11 cellular contexts compared by ENCODE assay signal in the genomic region with DNA sequence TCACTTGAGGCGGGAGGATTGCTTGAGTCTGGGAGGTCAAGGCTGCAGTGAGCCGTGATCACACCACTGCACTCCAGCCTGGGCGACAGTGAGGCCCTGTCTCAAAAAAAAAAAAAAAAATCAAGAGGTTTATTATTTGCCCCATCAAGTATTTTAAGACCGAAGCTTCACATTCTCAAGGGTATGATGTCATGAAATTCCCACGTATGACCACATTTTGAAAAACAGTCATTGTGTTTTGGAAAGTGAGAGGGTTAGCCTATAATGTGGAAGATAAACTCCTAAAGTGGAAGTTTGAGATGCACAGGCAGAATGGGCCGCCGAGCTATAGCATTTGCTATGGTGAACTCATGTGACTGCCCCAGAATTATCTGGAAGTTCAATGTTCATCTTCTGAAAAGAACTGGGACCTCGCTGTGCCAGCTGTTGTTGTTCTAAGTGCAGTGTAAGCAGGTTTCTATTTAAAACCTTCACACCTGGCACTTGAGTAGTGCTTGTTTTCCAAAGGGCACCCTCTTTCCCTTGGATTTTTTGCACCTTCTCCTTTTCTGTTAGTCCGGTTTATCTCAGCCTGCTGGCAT.
DNase-seq lines count a peak whose midpoint lies in the region; ATAC-seq, FAIRE-seq and TF ChIP-seq lines count a peak whose summit lies in the region.
"Had no signal": no experiment of that assay in that cellular context is flagged by ENCODE, and none has a peak within 500 bp of the region (broad histone marks: within the 10 kb centered on the region; RNA-seq: fewer than 3 reads in every experiment).

No MANE protein-coding gene starts in this region.

- H3K4me3 ChIP-seq in kidney (ENCODE audit: low read length in 2 of 2) (no peak overlapping the region), smooth muscle cell (no peak overlapping the region)

- intact Hi-C loops in kidney (cut with DNase I), result no loop called here

- no peak overlapping the region for H3K9ac ChIP-seq in kidney (ENCODE audit: low read length in 2 of 2)
- H3K9ac ChIP-seq in smooth muscle cell (ENCODE audit: low read depth), result no peak overlapping the region

- H3K27me3 ChIP-seq in smooth muscle cell (ENCODE audit: low read depth) (no peaks in the 10 kb centered on the region), foreskin keratinocyte (no peaks in the 10 kb centered on the region)

- WGBS in smooth muscle cell (ENCODE audit: low lambda C conversion rate), result 69% methylated on average over 9 of the region's 9 CpGs

- no peaks in the 10 kb centered on the region for H4K20me1 ChIP-seq in smooth muscle cell (ENCODE audit: low read depth)

- TF ChIP-seq CTCF in kidney (IDR thresholded peaks at IDR 0.05; ENCODE audit: borderline replicate concordance, extremely low read depth, insufficient read depth), result no peak
- no peak for TF ChIP-seq CTCF in smooth muscle cell (IDR thresholded peaks at IDR 0.05; ENCODE audit: borderline replicate concordance, insufficient read depth, poor library complexity, severe bottlenecking)
- TF ChIP-seq CTCF in foreskin keratinocyte (conservative IDR thresholded peaks at IDR 0.05), result no peak

- H3K4me2 ChIP-seq in smooth muscle cell, result peak overlapping the region; percentile 4

- ATAC-seq in foreskin keratinocyte, result no peak
- ATAC-seq in HG03565 (IDR thresholded peaks at IDR 0.05; ENCODE audit: unreplicated experiment), result no peak
- no peak for ATAC-seq in HG02763 (IDR thresholded peaks at IDR 0.05; ENCODE audit: unreplicated experiment)

- FAIRE-seq in kidney (lab: Jason Lieb, UNC), result no peak

- H3K79me2 ChIP-seq in smooth muscle cell (ENCODE audit: low read depth), result no peaks in the 10 kb centered on the region

- H3F3A ChIP-seq in smooth muscle cell (ENCODE audit: low read depth), result peaks cover 35% of the 10 kb centered on the region

- H2AFZ ChIP-seq in smooth muscle cell (ENCODE audit: low read depth), result no peak overlapping the region

- peaks cover 9 to 15% of the 10 kb centered on the region in 2 donors for H3K4me1 ChIP-seq in kidney (ENCODE audit: control insufficient read depth in 1 of 2, insufficient read depth in 1 of 2, low read depth in 1 of 2, low read length in 2 of 2)
- peaks cover 31% of the 10 kb centered on the region for H3K4me1 ChIP-seq in smooth muscle cell (ENCODE audit: low read depth)
- H3K4me1 ChIP-seq in foreskin keratinocyte, result peaks cover 8% of the 10 kb centered on the region

- H3K36me3 ChIP-seq in kidney (ENCODE audit: control insufficient read depth in 1 of 2, insufficient read depth in 2 of 2, low read length in 2 of 2) (no peaks in the 10 kb centered on the region), smooth muscle cell (ENCODE audit: low read depth) (no peaks in the 10 kb centered on the region)

- H3K27ac ChIP-seq in kidney (ENCODE audit: low read depth in 2 of 2, low read length in 2 of 2), result peak overlapping the region; percentile 60 to 84
- H3K27ac ChIP-seq in smooth muscle cell (ENCODE audit: low read depth), result peak overlapping the region; percentile 72
- H3K27ac ChIP-seq in foreskin keratinocyte, result no peak overlapping the region
- H3K27ac ChIP-seq: VCaP had no signal

- peak; percentile 26 for DNase-seq in HS-27A (ENCODE audit: low read depth)
- peak; percentile 71 for DNase-seq in amniotic epithelial cell (ENCODE audit: low read depth)
- no peak for DNase-seq in kidney
- no peak for DNase-seq in smooth muscle cell (lab: John Stamatoyannopoulos, UW; ENCODE audit: unreplicated experiment)
- no peak for DNase-seq in NOMO-1 treated with DMSO at 0.1 percent for 48 hours (lab: John Stamatoyannopoulos, UW; ENCODE audit: unreplicated experiment)
- DNase-seq in foreskin keratinocyte, result no peak
- DNase-seq: central memory CD4-positive, alpha-beta T cell; NCI-H1694 had no signal

- no peaks in the 10 kb centered on the region for H3K9me3 ChIP-seq in kidney (ENCODE audit: control insufficient read depth in 1 of 2, low read length in 2 of 2)
- H3K9me3 ChIP-seq in smooth muscle cell (replicated peaks; ENCODE audit: low read depth), result no peaks in the 10 kb centered on the region

Comparison
In these comparisons a context has a peak if more than half of its experiments do, and no peak if none do; other contexts are left out.
1. DNase-seq: peak in HS-27A (single experiment) and amniotic epithelial cell (single experiment); none in kidney (single experiment), smooth muscle cell (single experiment), NOMO-1 treated with DMSO at 0.1 percent for 48 hours (single experiment) and foreskin keratinocyte (0 of 2).